In the genomic region with DNA sequence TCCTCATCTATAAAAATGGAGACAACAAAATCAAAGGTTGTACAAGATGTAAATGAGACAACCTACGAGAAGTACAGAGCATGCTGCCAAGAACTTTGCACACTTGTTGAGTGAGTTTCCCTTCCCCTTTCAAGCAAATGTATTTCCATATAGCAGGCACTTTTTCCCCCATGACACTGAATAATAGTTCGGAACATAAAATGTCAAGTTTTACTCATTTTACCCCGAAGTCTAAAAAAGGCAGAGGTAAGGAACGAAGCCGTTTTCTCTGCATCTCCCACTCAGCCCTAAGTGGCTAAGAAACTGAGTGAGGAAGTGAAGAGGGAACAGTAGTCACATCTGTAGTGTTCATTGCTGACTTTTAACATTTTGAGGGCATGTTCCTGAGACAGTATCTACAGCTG, we compare ENCODE assay signal across 18 cellular contexts.
A peak's percentile ranks its signal among the peaks of the same experiment; 100 is the strongest.
DNase-seq lines count a peak whose midpoint lies in the region; FAIRE-seq and TF ChIP-seq lines count a peak whose summit lies in the region.
"Had no signal": no experiment of that assay in that cellular context is flagged by ENCODE, and none has a peak within 500 bp of the region (broad histone marks: within the 10 kb centered on the region; RNA-seq: fewer than 3 reads in every experiment).

No MANE protein-coding gene starts in this region.

- H3K9me3 ChIP-seq in breast epithelium = no peaks in the 10 kb centered on the region
- H3K9me3 ChIP-seq: testis had no signal

- H3K27me3 ChIP-seq in breast epithelium = no peaks in the 10 kb centered on the region
- H3K27me3 ChIP-seq: testis had no signal

- POLR2A ChIA-PET in MCF 10A (lab: Yijun Ruan, JAX) = interaction anchor here (1.1 to 1.6 kb wide), 3 partner anchors 21 to 58 kb away, joined by 3 to 7 read pairs (median 4); no protein-coding TSS in a partner anchor

- TF ChIP-seq POLR2A in breast epithelium (IDR thresholded peaks at IDR 0.05) = no peak

- no peak overlapping the region for H3K27ac ChIP-seq in breast epithelium
- H3K27ac ChIP-seq: testis had no signal

- H3K4me3 ChIP-seq in breast epithelium = no peak overlapping the region
- H3K4me3 ChIP-seq: testis had no signal

- no peak overlapping the region for H3K4me3 Mint-ChIP-seq in MCF 10A (ENCODE audit: unreplicated experiment)
- peak overlapping the region in 3 of 4 donors; percentile 42 to 61 (median 45) for H3K4me3 Mint-ChIP-seq in IgD-negative memory B cell
- no peak overlapping the region for H3K4me3 Mint-ChIP-seq in dendritic cell treated with granulocyte-macrophage colony-stimulating factor and Interleukin-4, amounts not matched to agents 40 ng/mL and 50 ng/mL, for 4 days
- H3K4me3 Mint-ChIP-seq: activated naive CD8-positive, alpha-beta T cell; brain; CD14-positive monocyte; mesothelial cell of epicardium had no signal

- H3K27ac Mint-ChIP-seq in MCF 10A (ENCODE audit: low read depth, unreplicated experiment) = peak overlapping the region; percentile 53
- H3K27ac Mint-ChIP-seq in IgD-negative memory B cell = peak overlapping the region in 1 of 3 donors; percentile 77
- H3K27ac Mint-ChIP-seq in dendritic cell treated with granulocyte-macrophage colony-stimulating factor and Interleukin-4, amounts not matched to agents 40 ng/mL and 50 ng/mL, for 4 days = peak overlapping the region; percentile 63
- H3K27ac Mint-ChIP-seq: activated naive CD8-positive, alpha-beta T cell; brain; CD14-positive monocyte; mesothelial cell of epicardium had no signal

- H3K4me1 Mint-ChIP-seq in MCF 10A (ENCODE audit: insufficient read depth, unreplicated experiment) (peaks cover 26% of the 10 kb centered on the region), IgD-negative memory B cell (peaks cover 7 to 15% (median 14%) of the 10 kb centered on the region in 3 donors)
- H3K4me1 Mint-ChIP-seq in dendritic cell treated with granulocyte-macrophage colony-stimulating factor and Interleukin-4, amounts not matched to agents 40 ng/mL and 50 ng/mL, for 4 days (ENCODE audit: low read depth) = peaks cover 27% of the 10 kb centered on the region

- H3K36me3 ChIP-seq in breast epithelium = no peaks in the 10 kb centered on the region

- intact Hi-C loops in MCF 10A (cut with micrococcal nuclease) (loop anchor here (10.0 kb wide), 1 partner anchor 426 kb away; no protein-coding TSS in a partner anchor), breast epithelium (cut with DNase I; ENCODE audit: low total_unique reads) (no loop called here)
- intact Hi-C loops in dendritic cell treated with granulocyte-macrophage colony-stimulating factor and Interleukin-4, amounts not matched to agents 40 ng/mL and 50 ng/mL, for 4 days (cut with micrococcal nuclease) = no loop called here

- H3K36me3 Mint-ChIP-seq in MCF 10A (ENCODE audit: insufficient read depth, unreplicated experiment) = no peaks in the 10 kb centered on the region
- H3K36me3 Mint-ChIP-seq in IgD-negative memory B cell = no peaks in the 10 kb centered on the region
- no peaks in the 10 kb centered on the region for H3K36me3 Mint-ChIP-seq in dendritic cell treated with granulocyte-macrophage colony-stimulating factor and Interleukin-4, amounts not matched to agents 40 ng/mL and 50 ng/mL, for 4 days (ENCODE audit: low read depth)
- H3K36me3 Mint-ChIP-seq: activated naive CD8-positive, alpha-beta T cell; brain; CD14-positive monocyte; mesothelial cell of epicardium had no signal

- no peaks in the 10 kb centered on the region for H3K27me3 Mint-ChIP-seq in MCF 10A (ENCODE audit: insufficient read depth, unreplicated experiment)
- H3K27me3 Mint-ChIP-seq in IgD-negative memory B cell = peaks cover 5% of the 10 kb centered on the region
- H3K27me3 Mint-ChIP-seq in dendritic cell treated with granulocyte-macrophage colony-stimulating factor and Interleukin-4, amounts not matched to agents 40 ng/mL and 50 ng/mL, for 4 days = peaks cover 1% of the 10 kb centered on the region

- BruUV-seq in MCF 10A (replicated peaks; lab: Mats Ljungman, UMichigan) = no TSS peak

- DNase-seq in MCF 10A (ENCODE audit: unreplicated experiment) (no peak), breast epithelium (ENCODE audit: low spot score in 2 of 2) (no peak), pons (ENCODE audit: low spot score) (no peak), HTR-8/SVneo (ENCODE audit: insufficient read length, low spot score) (no peak), NCI-H526 (lab: John Stamatoyannopoulos, UW) (no peak), HuH-7.5 (ENCODE audit: low spot score) (no peak)
- DNase-seq: 8988T; activated CD4-positive, alpha-beta T cell treated with anti-CD3 and anti-CD28 coated beads, Interleukin-2, amount 50 U/mL, for 1 hour; kidney; NCI-H1048; T-helper 9 cell; testis had no signal

- TF ChIP-seq CTCF in MCF 10A (IDR thresholded peaks at IDR 0.05; ENCODE audit: unreplicated experiment) = no peak
- no peak for TF ChIP-seq CTCF in breast epithelium (IDR thresholded peaks at IDR 0.05)

- CTCF ChIA-PET in MCF 10A (lab: Yijun Ruan, JAX) = interaction anchor here (0.6 to 2.0 kb wide), 2 partner anchors 156 to 1004 kb away, joined by 3 to 12 read pairs; no protein-coding TSS in a partner anchor

- FAIRE-seq in HTR-8/SVneo (lab: Jason Lieb, UNC) = no peak
- FAIRE-seq: kidney had no signal

- no peaks in the 10 kb centered on the region for H3K4me1 ChIP-seq in breast epithelium
- H3K4me1 ChIP-seq: testis had no signal

- H3K9me3 Mint-ChIP-seq in MCF 10A (ENCODE audit: unreplicated experiment) (no peaks in the 10 kb centered on the region), IgD-negative memory B cell (no peaks in the 10 kb centered on the region)
- H3K9me3 Mint-ChIP-seq in dendritic cell treated with granulocyte-macrophage colony-stimulating factor and Interleukin-4, amounts not matched to agents 40 ng/mL and 50 ng/mL, for 4 days = no peaks in the 10 kb centered on the region
- H3K9me3 Mint-ChIP-seq: CD14-positive monocyte, mesothelial cell of epicardium had no signal

Comparison
In these comparisons a context has a peak if more than half of its experiments do, and no peak if none do; other contexts are left out.
1. H3K4me3 Mint-ChIP-seq: peak in IgD-negative memory B cell (3 of 4); none in MCF 10A (single experiment) and dendritic cell treated with granulocyte-macrophage colony-stimulating factor and Interleukin-4, amounts not matched to agents 40 ng/mL and 50 ng/mL, for 4 days (single experiment).